Comparison of ENCODE assay signal across 9 cellular contexts in genomic region chrX:108270739-108271396, GRCh38.
DNase-seq lines count a peak whose midpoint lies in the region; ATAC-seq and TF ChIP-seq lines count a peak whose summit lies in the region.
"Had no signal": no experiment of that assay in that cellular context is flagged by ENCODE, and none has a peak within 500 bp of the region (broad histone marks: within the 10 kb centered on the region; RNA-seq: fewer than 3 reads in every experiment).

No MANE protein-coding gene starts in this region.

- no peaks in the 10 kb centered on the region for H3K36me3 Mint-ChIP-seq in chondrocyte (ENCODE audit: low read depth)
- H3K36me3 Mint-ChIP-seq in neural progenitor cell = peaks cover 33% of the 10 kb centered on the region

- WGBS in sigmoid colon, 2 donors = 23 to 52% methylated on average over 6 of the region's 6 CpGs

- peak overlapping the region in 2 of 4 donors; percentile 31 to 64 for H3K27ac ChIP-seq in sigmoid colon
- H3K27ac ChIP-seq in neural progenitor cell = no peak overlapping the region
- H3K27ac ChIP-seq: body of pancreas had no signal

- H3K9ac ChIP-seq in neural progenitor cell = no peak overlapping the region

- H3K79me2 ChIP-seq in neural progenitor cell (ENCODE audit: low read depth) = no peaks in the 10 kb centered on the region

- H3K27ac Mint-ChIP-seq in chondrocyte (ENCODE audit: unreplicated experiment) = peak overlapping the region; percentile 18
- H3K27ac Mint-ChIP-seq in neural progenitor cell = no peak overlapping the region

- TF ChIP-seq POLR2A in sigmoid colon (IDR thresholded peaks at IDR 0.05) = no peak

- intact Hi-C loops in sigmoid colon (cut with DNase I) = no loop called here

- no peak overlapping the region for H3K4me3 ChIP-seq in sigmoid colon
- H3K4me3 ChIP-seq in neural progenitor cell = no peak overlapping the region
- H3K4me3 ChIP-seq: body of pancreas had no signal

- ATAC-seq in GM19463 (IDR thresholded peaks at IDR 0.05; ENCODE audit: unreplicated experiment) = peak; percentile 33
- ATAC-seq: body of pancreas had no signal

- H3K4me1 Mint-ChIP-seq in chondrocyte (ENCODE audit: low read depth) = peaks cover 25% of the 10 kb centered on the region
- H3K4me1 Mint-ChIP-seq in neural progenitor cell = peaks cover 13% of the 10 kb centered on the region

- H3K9me3 Mint-ChIP-seq in chondrocyte (ENCODE audit: low read depth) (peaks cover 4% of the 10 kb centered on the region), neural progenitor cell (peaks cover 11% of the 10 kb centered on the region)

- DNase-seq in NCI-H187 treated with DMSO at 0.1 percent for 48 hours (lab: John Stamatoyannopoulos, UW) = peak; percentile 62
- no peak for DNase-seq in chondrocyte (ENCODE audit: low spot score)
- DNase-seq in sigmoid colon = peak; percentile 64
- no peak for DNase-seq in stimulated activated CD4-positive, alpha-beta T cell treated with anti-CD3 and anti-CD28 coated beads, Interleukin-4, amount 100 ng/mL, for 4 hours
- DNase-seq in GM19238 (ENCODE audit: insufficient read length, low spot score) = no peak
- no peak for DNase-seq in neural progenitor cell (ENCODE audit: low spot score)
- DNase-seq in AML-193 (lab: John Stamatoyannopoulos, UW) = no peak

- H2AFZ ChIP-seq in neural progenitor cell (replicated peaks) = no peak overlapping the region

- no peaks in the 10 kb centered on the region for H4K20me1 ChIP-seq in neural progenitor cell (ENCODE audit: low read depth)

- TF ChIP-seq CTCF in chondrocyte (IDR thresholded peaks at IDR 0.05) (no peak), sigmoid colon (IDR thresholded peaks at IDR 0.05) (no peak), neural progenitor cell (IDR thresholded peaks at IDR 0.05) (no peak)

- H3K4me3 Mint-ChIP-seq in chondrocyte (ENCODE audit: unreplicated experiment) (no peak overlapping the region), neural progenitor cell (no peak overlapping the region)

- H3K27me3 Mint-ChIP-seq in chondrocyte (ENCODE audit: low read depth) = no peaks in the 10 kb centered on the region
- H3K27me3 Mint-ChIP-seq in neural progenitor cell (ENCODE audit: insufficient read depth, low read depth) = no peaks in the 10 kb centered on the region

- H3K27me3 ChIP-seq in sigmoid colon (peaks cover 0 to 10% (median 0%) of the 10 kb centered on the region in 3 donors), neural progenitor cell (no peaks in the 10 kb centered on the region)
- H3K27me3 ChIP-seq: body of pancreas had no signal

- H3F3A ChIP-seq in neural progenitor cell (ENCODE audit: low read depth) = no peaks in the 10 kb centered on the region

- TF ChIP-seq EP300 in sigmoid colon (IDR thresholded peaks at IDR 0.05) = no peak

- H3K4me1 ChIP-seq in sigmoid colon (peaks cover 0 to 16% (median 6%) of the 10 kb centered on the region in 4 donors), neural progenitor cell (peaks cover 6% of the 10 kb centered on the region)
- H3K4me1 ChIP-seq: body of pancreas had no signal

- H3K4me2 ChIP-seq in neural progenitor cell = no peak overlapping the region

- H3K36me3 ChIP-seq in sigmoid colon (no peaks in the 10 kb centered on the region), neural progenitor cell (no peaks in the 10 kb centered on the region)

- H3K9me3 ChIP-seq in sigmoid colon (no peaks in the 10 kb centered on the region), neural progenitor cell (ENCODE audit: low read depth) (no peaks in the 10 kb centered on the region)
- H3K9me3 ChIP-seq: body of pancreas had no signal

Comparison
In these comparisons a context has a peak if more than half of its experiments do, and no peak if none do; other contexts are left out.
1. DNase-seq: peak in NCI-H187 treated with DMSO at 0.1 percent for 48 hours (single experiment) and sigmoid colon (single experiment); none in chondrocyte (single experiment), stimulated activated CD4-positive, alpha-beta T cell treated with anti-CD3 and anti-CD28 coated beads, Interleukin-4, amount 100 ng/mL, for 4 hours (0 of 2), GM19238 (single experiment), neural progenitor cell (single experiment) and AML-193 (0 of 2).